12 cellular contexts compared by ENCODE assay signal in the genomic region with DNA sequence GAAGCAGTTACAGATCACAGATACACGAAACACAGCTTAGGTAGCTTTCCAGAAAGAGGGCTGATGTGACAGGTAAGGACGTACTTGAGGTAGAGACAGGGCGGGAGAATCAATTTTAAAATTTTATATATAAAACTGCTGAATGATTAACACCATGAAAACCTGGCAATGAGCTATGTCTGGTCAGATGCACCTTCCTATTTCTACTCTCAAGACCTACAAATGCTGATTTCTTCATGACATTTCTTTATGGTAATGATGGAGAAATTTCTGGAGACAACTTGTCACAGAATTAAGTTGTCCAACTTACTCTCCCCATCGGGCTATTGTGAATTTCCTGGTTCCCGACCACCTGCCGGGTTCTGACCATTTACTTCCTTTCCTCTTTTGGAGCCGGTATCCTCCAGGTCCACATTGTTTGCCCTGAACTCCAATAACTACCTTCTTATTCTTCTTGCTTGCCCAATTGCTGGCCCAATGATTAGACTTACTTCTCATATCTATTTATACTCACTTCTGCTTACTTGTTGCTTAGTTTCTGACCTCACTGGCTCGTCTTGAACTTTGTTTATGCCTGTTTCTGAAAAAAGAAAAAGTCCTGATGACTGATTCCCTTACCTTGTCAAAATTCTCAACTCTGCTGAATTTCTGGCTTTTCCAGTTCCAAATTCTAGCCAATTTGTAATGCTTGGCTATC. TPM values are rescaled to one million over a fixed set of nuclear protein-coding genes. Genes with fewer than 3 reads are reported as not detected.
DNase-seq lines count a peak whose midpoint lies in the region; ATAC-seq and TF ChIP-seq lines count a peak whose summit lies in the region.
"Had no signal": no experiment of that assay in that cellular context is flagged by ENCODE, and none has a peak within 500 bp of the region (broad histone marks: within the 10 kb centered on the region; RNA-seq: fewer than 3 reads in every experiment).

No MANE protein-coding gene starts in this region.

- H3K27me3 Mint-ChIP-seq in memory B cell (no peaks in the 10 kb centered on the region), progenitor cell of endocrine pancreas (no peaks in the 10 kb centered on the region)
- no peaks in the 10 kb centered on the region for H3K27me3 Mint-ChIP-seq in activated T-cell treated with anti-CD3 and anti-CD28 coated beads, Interleukin-2, amount 50 U/mL, for 4 hours (ENCODE audit: low read depth)

- no peak for TF ChIP-seq CTCF in RWPE1 (conservative IDR thresholded peaks at IDR 0.05; ENCODE audit: low read depth)
- TF ChIP-seq CTCF in progenitor cell of endocrine pancreas (IDR thresholded peaks at IDR 0.05; ENCODE audit: unreplicated experiment), result no peak

- H3K9me3 Mint-ChIP-seq in memory B cell (peaks cover 3% of the 10 kb centered on the region), progenitor cell of endocrine pancreas (ENCODE audit: low read depth) (peaks cover 5% of the 10 kb centered on the region)
- peaks cover 4% of the 10 kb centered on the region for H3K9me3 Mint-ChIP-seq in activated T-cell treated with anti-CD3 and anti-CD28 coated beads, Interleukin-2, amount 50 U/mL, for 4 hours

- POLR2A ChIA-PET in RWPE1 (lab: Yijun Ruan, JAX; ENCODE audit: low non-redundant PET), result no interaction called here

- H3K36me3 Mint-ChIP-seq in memory B cell, result peaks cover 9% of the 10 kb centered on the region
- H3K36me3 Mint-ChIP-seq in activated T-cell treated with anti-CD3 and anti-CD28 coated beads, Interleukin-2, amount 50 U/mL, for 4 hours (ENCODE audit: insufficient read depth), result peaks cover 1% of the 10 kb centered on the region
- H3K36me3 Mint-ChIP-seq in progenitor cell of endocrine pancreas (ENCODE audit: insufficient read depth), result no peaks in the 10 kb centered on the region

- H3K27ac ChIP-seq in RWPE1, result no peak overlapping the region
- H3K27ac ChIP-seq: testis had no signal

- ATAC-seq in GM18858 (IDR thresholded peaks at IDR 0.05; ENCODE audit: unreplicated experiment) (peak; percentile 96), GM21825 (IDR thresholded peaks at IDR 0.05; ENCODE audit: unreplicated experiment) (peak; percentile 91), HG03520 (IDR thresholded peaks at IDR 0.05; ENCODE audit: unreplicated experiment) (peak; percentile 97), memory B cell (ENCODE audit: low read depth) (peak; percentile 96)
- no peak for ATAC-seq in activated T-cell treated with anti-CD3 and anti-CD28 coated beads, Interleukin-2, amount 50 U/mL, for 4 hours
- ATAC-seq: activated T-cell treated with anti-CD3 and anti-CD28 coated beads, Interleukin-2, amount 50 U/mL, for 72 hours had no signal

- H3K4me1 Mint-ChIP-seq in memory B cell (peaks cover 24% of the 10 kb centered on the region), progenitor cell of endocrine pancreas (ENCODE audit: low read depth) (peaks cover 6% of the 10 kb centered on the region)
- no peaks in the 10 kb centered on the region for H3K4me1 Mint-ChIP-seq in activated T-cell treated with anti-CD3 and anti-CD28 coated beads, Interleukin-2, amount 50 U/mL, for 4 hours (ENCODE audit: low read depth)

- peak overlapping the region; percentile 92 for H3K27ac Mint-ChIP-seq in memory B cell
- no peak overlapping the region for H3K27ac Mint-ChIP-seq in progenitor cell of endocrine pancreas
- H3K27ac Mint-ChIP-seq: activated T-cell treated with anti-CD3 and anti-CD28 coated beads, Interleukin-2, amount 50 U/mL, for 72 hours had no signal

- DNase-seq in memory B cell (ENCODE audit: low spot score in 2 of 2) (peak; percentile 27 to 34), RWPE1 (ENCODE audit: low spot score) (no peak), mesenteric fat pad (ENCODE audit: low spot score) (no peak), progenitor cell of endocrine pancreas (ENCODE audit: low spot score, unreplicated experiment) (no peak)
- DNase-seq in activated T-cell treated with anti-CD3 and anti-CD28 coated beads, Interleukin-2, amount 50 U/mL, for 4 hours, result no peak
- DNase-seq: activated T-cell treated with anti-CD3 and anti-CD28 coated beads, Interleukin-2, amount 50 U/mL, for 72 hours; effector CD8-positive, alpha-beta T cell; islet precursor cell; testis had no signal

- CTCF ChIA-PET in RWPE1 (lab: Yijun Ruan, JAX), result interaction anchor here (0.7 kb wide), 1 partner anchor 205 kb away, joined by 3 read pairs; no protein-coding TSS in a partner anchor

- H3K4me3 Mint-ChIP-seq in memory B cell (peak overlapping the region; percentile 65), progenitor cell of endocrine pancreas (ENCODE audit: low read depth) (no peak overlapping the region)
- H3K4me3 Mint-ChIP-seq in activated T-cell treated with anti-CD3 and anti-CD28 coated beads, Interleukin-2, amount 50 U/mL, for 4 hours, result no peak overlapping the region
- H3K4me3 Mint-ChIP-seq: activated T-cell treated with anti-CD3 and anti-CD28 coated beads, Interleukin-2, amount 50 U/mL, for 72 hours had no signal

RNA-seq across cellular contexts. Expression of gene ATP2B1, which starts 12.8 kb away (rescaled TPM):
- total RNA-seq in activated T-cell treated with anti-CD3 and anti-CD28 coated beads, Interleukin-2, amount 50 U/mL, for 4 hours, result 10 to 100 TPM; 22.6 to 24.5 (median 23.5) TPM
- 36.9 TPM for total RNA-seq in mesenteric fat pad
- total RNA-seq in progenitor cell of endocrine pancreas, result 105 and 110 TPM in 2 replicates

Comparison
In these comparisons a context has a peak if more than half of its experiments do, and no peak if none do; other contexts are left out.
1. ATAC-seq: peak in GM18858 (single experiment), GM21825 (single experiment), HG03520 (single experiment) and memory B cell (single experiment); none in activated T-cell treated with anti-CD3 and anti-CD28 coated beads, Interleukin-2, amount 50 U/mL, for 4 hours (0 of 2).
2. DNase-seq: peak in memory B cell (2 of 2); none in RWPE1 (single experiment), activated T-cell treated with anti-CD3 and anti-CD28 coated beads, Interleukin-2, amount 50 U/mL, for 4 hours (single experiment), mesenteric fat pad (single experiment) and progenitor cell of endocrine pancreas (single experiment).